21 cellular contexts compared by ENCODE assay signal in genomic region chr3:164883161-164883560, GRCh38.
DNase-seq lines count a peak whose midpoint lies in the region; ATAC-seq and TF ChIP-seq lines count a peak whose summit lies in the region.
"Had no signal": no experiment of that assay in that cellular context is flagged by ENCODE, and none has a peak within 500 bp of the region (broad histone marks: within the 10 kb centered on the region; RNA-seq: fewer than 3 reads in every experiment).

No MANE protein-coding gene starts in this region.

- no peak overlapping the region for H3K4me2 ChIP-seq in smooth muscle cell
- H3K4me2 ChIP-seq: BLaER1 treated with 17β-estradiol and CSF1 and Interleukin-3, amounts not matched to agents 10 nM and 100 nM had no signal

- no peak overlapping the region for H3K4me3 ChIP-seq in smooth muscle cell
- H3K4me3 ChIP-seq: BLaER1 treated with 17β-estradiol and CSF1 and Interleukin-3, amounts not matched to agents 10 nM and 100 nM; GM23248 had no signal

- in situ Hi-C loops in SK-MEL-5 (cut with HindIII; ENCODE audit: low pct_unique_long_range_greater_than_20kb, low sequenced_read_pairs), result no loop called here

- no peaks in the 10 kb centered on the region for H3K79me2 ChIP-seq in smooth muscle cell (ENCODE audit: low read depth)

- peaks cover 11% of the 10 kb centered on the region for H3K9me3 ChIP-seq in smooth muscle cell (replicated peaks; ENCODE audit: low read depth)
- H3K9me3 ChIP-seq: BE2C had no signal

- no peak overlapping the region for H2AFZ ChIP-seq in smooth muscle cell (ENCODE audit: low read depth)
- H2AFZ ChIP-seq: GM23248 had no signal

- ATAC-seq in GM18517 (IDR thresholded peaks at IDR 0.05; ENCODE audit: unreplicated experiment), result no peak

- H4K20me1 ChIP-seq in smooth muscle cell (ENCODE audit: low read depth), result no peaks in the 10 kb centered on the region
- H4K20me1 ChIP-seq: BLaER1 treated with 17β-estradiol and CSF1 and Interleukin-3, amounts not matched to agents 10 nM and 100 nM had no signal

- no peaks in the 10 kb centered on the region for H3K36me3 ChIP-seq in smooth muscle cell (ENCODE audit: low read depth)
- H3K36me3 ChIP-seq: BE2C; BLaER1 treated with 17β-estradiol and CSF1 and Interleukin-3, amounts not matched to agents 10 nM and 100 nM had no signal

- no peaks in the 10 kb centered on the region for H3K27me3 ChIP-seq in smooth muscle cell (ENCODE audit: low read depth)
- H3K27me3 ChIP-seq: BE2C; BLaER1 treated with 17β-estradiol and CSF1 and Interleukin-3, amounts not matched to agents 10 nM and 100 nM had no signal

- no peaks in the 10 kb centered on the region for H3F3A ChIP-seq in smooth muscle cell (ENCODE audit: low read depth)

- DNase-seq in NCI-H2171 treated with DMSO at 0.1 percent for 48 hours (lab: John Stamatoyannopoulos, UW) (peak; percentile 39), NCI-H2171 (lab: John Stamatoyannopoulos, UW) (no peak), NCI-H524 (lab: John Stamatoyannopoulos, UW) (peak; percentile 61 to 85), SK-MEL-5 (ENCODE audit: low read depth, low spot score) (peak; percentile 92), foreskin melanocyte (peak; percentile 87), NCI-H2196 (lab: John Stamatoyannopoulos, UW; ENCODE audit: unreplicated experiment) (no peak), smooth muscle cell (lab: John Stamatoyannopoulos, UW; ENCODE audit: unreplicated experiment) (no peak)
- DNase-seq: AML-193; BE2C; Calu3; CD4-positive, alpha-beta T cell; CD8-positive, alpha-beta memory T cell; COR-L47; DMS53; DMS79 treated with DMSO at 0.1 percent for 48 hours; GM23248; H7; HCEC 1CT had no signal

- no peak overlapping the region for H3K9ac ChIP-seq in smooth muscle cell (ENCODE audit: low read depth)
- H3K9ac ChIP-seq: BLaER1 treated with 17β-estradiol and CSF1 and Interleukin-3, amounts not matched to agents 10 nM and 100 nM; GM23248 had no signal

- H3K4me1 ChIP-seq in smooth muscle cell (ENCODE audit: low read depth), result peaks cover 3% of the 10 kb centered on the region
- H3K4me1 ChIP-seq: BE2C; BLaER1 treated with 17β-estradiol and CSF1 and Interleukin-3, amounts not matched to agents 10 nM and 100 nM had no signal

- TF ChIP-seq CTCF in smooth muscle cell (IDR thresholded peaks at IDR 0.05; ENCODE audit: borderline replicate concordance, insufficient read depth, poor library complexity, severe bottlenecking), result no peak

- no peak overlapping the region for H3K27ac ChIP-seq in smooth muscle cell (ENCODE audit: low read depth)
- H3K27ac ChIP-seq: 22Rv1; BLaER1 treated with 17β-estradiol and CSF1 and Interleukin-3, amounts not matched to agents 10 nM and 100 nM; GM23248 had no signal

Comparison
In these comparisons a context has a peak if more than half of its experiments do, and no peak if none do; other contexts are left out.
1. DNase-seq: peak in NCI-H2171 treated with DMSO at 0.1 percent for 48 hours (single experiment), NCI-H524 (2 of 2), SK-MEL-5 (single experiment) and foreskin melanocyte (single experiment); none in NCI-H2171 (single experiment), NCI-H2196 (single experiment) and smooth muscle cell (single experiment).